In genomic region chr2:127052771-127053691, GRCh38 we compare ENCODE assay signal across 3 cellular contexts.
TF ChIP-seq lines count a peak whose summit lies in the region.

No MANE protein-coding gene starts in this region.

TF ChIP-seq in SK-N-SH, 30 proteins besides CTCF, POLR2A, EP300 and RAD21 (continued from another document):
- TF ChIP-seq EZH2phosphoT487 (IDR thresholded peaks at IDR 0.05; ENCODE audit: borderline replicate concordance, low read depth) = no peak
- TF ChIP-seq TEAD4 (IDR thresholded peaks at IDR 0.05; ENCODE audit: borderline replicate concordance, insufficient read depth) = no peak
- TF ChIP-seq JUND (IDR thresholded peaks at IDR 0.05) = no peak
- TF ChIP-seq NFIC (IDR thresholded peaks at IDR 0.05; ENCODE audit: borderline replicate concordance) = no peak

TF ChIP-seq in SK-N-SH treated with all-trans-retinoic acid at 6 μM for 48 hours, 23 proteins besides CTCF, POLR2A, EP300 and RAD21 (continued from another document):
- TF ChIP-seq, protein P1, sequence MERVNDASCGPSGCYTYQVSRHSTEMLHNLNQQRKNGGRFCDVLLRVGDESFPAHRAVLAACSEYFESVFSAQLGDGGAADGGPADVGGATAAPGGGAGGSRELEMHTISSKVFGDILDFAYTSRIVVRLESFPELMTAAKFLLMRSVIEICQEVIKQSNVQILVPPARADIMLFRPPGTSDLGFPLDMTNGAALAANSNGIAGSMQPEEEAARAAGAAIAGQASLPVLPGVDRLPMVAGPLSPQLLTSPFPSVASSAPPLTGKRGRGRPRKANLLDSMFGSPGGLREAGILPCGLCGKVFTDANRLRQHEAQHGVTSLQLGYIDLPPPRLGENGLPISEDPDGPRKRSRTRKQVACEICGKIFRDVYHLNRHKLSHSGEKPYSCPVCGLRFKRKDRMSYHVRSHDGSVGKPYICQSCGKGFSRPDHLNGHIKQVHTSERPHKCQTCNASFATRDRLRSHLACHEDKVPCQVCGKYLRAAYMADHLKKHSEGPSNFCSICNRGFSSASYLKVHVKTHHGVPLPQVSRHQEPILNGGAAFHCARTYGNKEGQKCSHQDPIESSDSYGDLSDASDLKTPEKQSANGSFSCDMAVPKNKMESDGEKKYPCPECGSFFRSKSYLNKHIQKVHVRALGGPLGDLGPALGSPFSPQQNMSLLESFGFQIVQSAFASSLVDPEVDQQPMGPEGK (CRISPR knock-in tag; IDR thresholded peaks at IDR 0.05; ENCODE audit: borderline replicate concordance) = no peak
- TF ChIP-seq, protein P2, sequence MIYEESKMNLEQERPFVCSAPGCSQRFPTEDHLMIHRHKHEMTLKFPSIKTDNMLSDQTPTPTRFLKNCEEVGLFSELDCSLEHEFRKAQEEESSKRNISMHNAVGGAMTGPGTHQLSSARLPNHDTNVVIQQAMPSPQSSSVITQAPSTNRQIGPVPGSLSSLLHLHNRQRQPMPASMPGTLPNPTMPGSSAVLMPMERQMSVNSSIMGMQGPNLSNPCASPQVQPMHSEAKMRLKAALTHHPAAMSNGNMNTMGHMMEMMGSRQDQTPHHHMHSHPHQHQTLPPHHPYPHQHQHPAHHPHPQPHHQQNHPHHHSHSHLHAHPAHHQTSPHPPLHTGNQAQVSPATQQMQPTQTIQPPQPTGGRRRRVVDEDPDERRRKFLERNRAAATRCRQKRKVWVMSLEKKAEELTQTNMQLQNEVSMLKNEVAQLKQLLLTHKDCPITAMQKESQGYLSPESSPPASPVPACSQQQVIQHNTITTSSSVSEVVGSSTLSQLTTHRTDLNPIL (CRISPR knock-in tag; IDR thresholded peaks at IDR 0.05; ENCODE audit: low read depth) = no peak
- TF ChIP-seq ZFP3 (CRISPR knock-in tag; IDR thresholded peaks at IDR 0.05) = no peak
- no peak for TF ChIP-seq ARNTL (CRISPR knock-in tag; IDR thresholded peaks at IDR 0.05; ENCODE audit: borderline replicate concordance, low read depth)
- no peak for TF ChIP-seq ISL1 (CRISPR knock-in tag; IDR thresholded peaks at IDR 0.05)
- TF ChIP-seq CSRNP3 (CRISPR knock-in tag; IDR thresholded peaks at IDR 0.05) = no peak
- TF ChIP-seq, protein P3, sequence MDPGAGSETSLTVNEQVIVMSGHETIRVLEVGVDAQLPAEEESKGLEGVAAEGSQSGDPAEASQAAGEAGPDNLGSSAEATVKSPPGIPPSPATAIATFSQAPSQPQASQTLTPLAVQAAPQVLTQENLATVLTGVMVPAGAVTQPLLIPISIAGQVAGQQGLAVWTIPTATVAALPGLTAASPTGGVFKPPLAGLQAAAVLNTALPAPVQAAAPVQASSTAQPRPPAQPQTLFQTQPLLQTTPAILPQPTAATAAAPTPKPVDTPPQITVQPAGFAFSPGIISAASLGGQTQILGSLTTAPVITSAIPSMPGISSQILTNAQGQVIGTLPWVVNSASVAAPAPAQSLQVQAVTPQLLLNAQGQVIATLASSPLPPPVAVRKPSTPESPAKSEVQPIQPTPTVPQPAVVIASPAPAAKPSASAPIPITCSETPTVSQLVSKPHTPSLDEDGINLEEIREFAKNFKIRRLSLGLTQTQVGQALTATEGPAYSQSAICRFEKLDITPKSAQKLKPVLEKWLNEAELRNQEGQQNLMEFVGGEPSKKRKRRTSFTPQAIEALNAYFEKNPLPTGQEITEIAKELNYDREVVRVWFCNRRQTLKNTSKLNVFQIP (CRISPR knock-in tag; IDR thresholded peaks at IDR 0.05; ENCODE audit: borderline replicate concordance, low read depth) = no peak
- no peak for TF ChIP-seq ZNF8 (CRISPR knock-in tag; IDR thresholded peaks at IDR 0.05)
- no peak for TF ChIP-seq ZC3H10 (CRISPR knock-in tag; IDR thresholded peaks at IDR 0.05)
- TF ChIP-seq PPARA (CRISPR knock-in tag; IDR thresholded peaks at IDR 0.05; ENCODE audit: borderline replicate concordance) = no peak
- TF ChIP-seq OSR1 (CRISPR knock-in tag; IDR thresholded peaks at IDR 0.05) = no peak

TF ChIP-seq in GM23338, 12 proteins besides CTCF, POLR2A, EP300 and RAD21:
- TF ChIP-seq ZNF462 (CRISPR knock-in tag; IDR thresholded peaks at IDR 0.05) = no peak
- TF ChIP-seq, protein P4, sequence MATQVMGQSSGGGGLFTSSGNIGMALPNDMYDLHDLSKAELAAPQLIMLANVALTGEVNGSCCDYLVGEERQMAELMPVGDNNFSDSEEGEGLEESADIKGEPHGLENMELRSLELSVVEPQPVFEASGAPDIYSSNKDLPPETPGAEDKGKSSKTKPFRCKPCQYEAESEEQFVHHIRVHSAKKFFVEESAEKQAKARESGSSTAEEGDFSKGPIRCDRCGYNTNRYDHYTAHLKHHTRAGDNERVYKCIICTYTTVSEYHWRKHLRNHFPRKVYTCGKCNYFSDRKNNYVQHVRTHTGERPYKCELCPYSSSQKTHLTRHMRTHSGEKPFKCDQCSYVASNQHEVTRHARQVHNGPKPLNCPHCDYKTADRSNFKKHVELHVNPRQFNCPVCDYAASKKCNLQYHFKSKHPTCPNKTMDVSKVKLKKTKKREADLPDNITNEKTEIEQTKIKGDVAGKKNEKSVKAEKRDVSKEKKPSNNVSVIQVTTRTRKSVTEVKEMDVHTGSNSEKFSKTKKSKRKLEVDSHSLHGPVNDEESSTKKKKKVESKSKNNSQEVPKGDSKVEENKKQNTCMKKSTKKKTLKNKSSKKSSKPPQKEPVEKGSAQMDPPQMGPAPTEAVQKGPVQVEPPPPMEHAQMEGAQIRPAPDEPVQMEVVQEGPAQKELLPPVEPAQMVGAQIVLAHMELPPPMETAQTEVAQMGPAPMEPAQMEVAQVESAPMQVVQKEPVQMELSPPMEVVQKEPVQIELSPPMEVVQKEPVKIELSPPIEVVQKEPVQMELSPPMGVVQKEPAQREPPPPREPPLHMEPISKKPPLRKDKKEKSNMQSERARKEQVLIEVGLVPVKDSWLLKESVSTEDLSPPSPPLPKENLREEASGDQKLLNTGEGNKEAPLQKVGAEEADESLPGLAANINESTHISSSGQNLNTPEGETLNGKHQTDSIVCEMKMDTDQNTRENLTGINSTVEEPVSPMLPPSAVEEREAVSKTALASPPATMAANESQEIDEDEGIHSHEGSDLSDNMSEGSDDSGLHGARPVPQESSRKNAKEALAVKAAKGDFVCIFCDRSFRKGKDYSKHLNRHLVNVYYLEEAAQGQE (IDR thresholded peaks at IDR 0.05; ENCODE audit: unreplicated experiment) = no peak
- no peak for TF ChIP-seq NANOG (IDR thresholded peaks at IDR 0.05; ENCODE audit: borderline replicate concordance)
- TF ChIP-seq JUNB (IDR thresholded peaks at IDR 0.05; ENCODE audit: unreplicated experiment) = no peak
- no peak for TF ChIP-seq ZNF114 (CRISPR knock-in tag; IDR thresholded peaks at IDR 0.05)
- no peak for TF ChIP-seq ETS1 (IDR thresholded peaks at IDR 0.05)
- no peak for TF ChIP-seq EZH2phosphoT487 (IDR thresholded peaks at IDR 0.05; ENCODE audit: unreplicated experiment)
- no peak for TF ChIP-seq POLR2AphosphoS5 (IDR thresholded peaks at IDR 0.05; ENCODE audit: low read depth)
- no peak for TF ChIP-seq EZH2 (IDR thresholded peaks at IDR 0.05; ENCODE audit: low read depth, unreplicated experiment)
- no peak for TF ChIP-seq ZNF331 (CRISPR knock-in tag; IDR thresholded peaks at IDR 0.05; ENCODE audit: low read depth)
- no peak for TF ChIP-seq CREB1 (CRISPR knock-in tag; IDR thresholded peaks at IDR 0.05; ENCODE audit: low read depth)
- no peak for TF ChIP-seq STAT1 (IDR thresholded peaks at IDR 0.05; ENCODE audit: unreplicated experiment)
